In genomic region chr22:43157874-43158546, GRCh38 we compare ENCODE assay signal across 20 cellular contexts. TPM values are rescaled to one million over a fixed set of nuclear protein-coding genes. Genes with fewer than 3 reads are reported as not detected.
A peak's percentile ranks its signal among the peaks of the same experiment; 100 is the strongest.
DNase-seq lines count a peak whose midpoint lies in the region; ATAC-seq and TF ChIP-seq lines count a peak whose summit lies in the region.
"Had no signal": no experiment of that assay in that cellular context is flagged by ENCODE, and none has a peak within 500 bp of the region (broad histone marks: within the 10 kb centered on the region; RNA-seq: fewer than 3 reads in every experiment).

No MANE protein-coding gene starts in this region.

- H3K27ac ChIP-seq in BLaER1 treated with 17β-estradiol and CSF1 and Interleukin-3, amounts not matched to agents 10 nM and 100 nM = peak overlapping the region in 9 of 11 experiments; percentile 18 to 64 (median 42); a peak in 14 of 22 replicates
- H3K27ac ChIP-seq in GM23248 = no peak overlapping the region
- H3K27ac ChIP-seq in neutrophil = peak overlapping the region; percentile 89
- H3K27ac ChIP-seq: ascending aorta, C4-2B, pancreas had no signal

- H3K79me2 ChIP-seq in GM23248 (ENCODE audit: insufficient read depth) = peaks cover 71% of the 10 kb centered on the region

- intact Hi-C loops in dendritic cell treated with granulocyte-macrophage colony-stimulating factor and Interleukin-4, amounts not matched to agents 40 ng/mL and 50 ng/mL, for 4 days (cut with micrococcal nuclease) = no loop called here

- peak overlapping the region; percentile 7 to 57 (median 32); a peak in 15 of 22 replicates for H3K9ac ChIP-seq in BLaER1 treated with 17β-estradiol and CSF1 and Interleukin-3, amounts not matched to agents 10 nM and 100 nM
- H3K9ac ChIP-seq in GM23248 = 0 out of 2 replicates have a peak overlapping the region, but pooled peaks have one; percentile 18

- ATAC-seq in GM19351 (IDR thresholded peaks at IDR 0.05; ENCODE audit: unreplicated experiment) (no peak), HG03378 (IDR thresholded peaks at IDR 0.05; ENCODE audit: unreplicated experiment) (no peak)
- ATAC-seq: GM12878; GM23338; naive thymus-derived CD8-positive, alpha-beta T cell; pancreas had no signal

- H3K9me2 ChIP-seq in GM23248 (ENCODE audit: insufficient read depth) = no peaks in the 10 kb centered on the region

- H3F3A ChIP-seq in GM23248 (ENCODE audit: insufficient read depth) = no peaks in the 10 kb centered on the region

- no peaks in the 10 kb centered on the region for H3K27me3 Mint-ChIP-seq in dendritic cell treated with granulocyte-macrophage colony-stimulating factor and Interleukin-4, amounts not matched to agents 40 ng/mL and 50 ng/mL, for 4 days
- H3K27me3 Mint-ChIP-seq: activated naive CD4-positive, alpha-beta T cell treated with anti-CD3 and anti-CD28 coated beads, Interleukin-2, amount 50 U/mL, for 24 hours; naive thymus-derived CD8-positive, alpha-beta T cell; type B pancreatic cell had no signal

- peaks cover 84% of the 10 kb centered on the region for H3K36me3 Mint-ChIP-seq in dendritic cell treated with granulocyte-macrophage colony-stimulating factor and Interleukin-4, amounts not matched to agents 40 ng/mL and 50 ng/mL, for 4 days (ENCODE audit: low read depth)
- H3K36me3 Mint-ChIP-seq: activated naive CD4-positive, alpha-beta T cell treated with anti-CD3 and anti-CD28 coated beads, Interleukin-2, amount 50 U/mL, for 24 hours; type B pancreatic cell had no signal

- WGBS in GM23248 (ENCODE audit: low coverage in 1 of 2, low lambda C conversion rate in 2 of 2, missing lambda C conversion rate in 2 of 2), 2 experiments = 77 to 79% methylated on average over 9 of the region's 9 CpGs

- H3K4me2 ChIP-seq in BLaER1 treated with 17β-estradiol and CSF1 and Interleukin-3, amounts not matched to agents 10 nM and 100 nM = peak overlapping the region; percentile 17 to 75 (median 58)
- no peak overlapping the region for H3K4me2 ChIP-seq in GM23248 (ENCODE audit: unreplicated experiment)
- H3K4me2 ChIP-seq: GM23338 had no signal

- peak overlapping the region; percentile 56 for H3K27ac Mint-ChIP-seq in dendritic cell treated with granulocyte-macrophage colony-stimulating factor and Interleukin-4, amounts not matched to agents 40 ng/mL and 50 ng/mL, for 4 days
- H3K27ac Mint-ChIP-seq: activated naive CD4-positive, alpha-beta T cell treated with anti-CD3 and anti-CD28 coated beads, Interleukin-2, amount 50 U/mL, for 24 hours; GM23338; type B pancreatic cell had no signal

- no peaks in the 10 kb centered on the region for H3K27me3 ChIP-seq in BLaER1 treated with 17β-estradiol and CSF1 and Interleukin-3, amounts not matched to agents 10 nM and 100 nM
- no peaks in the 10 kb centered on the region for H3K27me3 ChIP-seq in GM23248 (replicated peaks; ENCODE audit: insufficient read depth)
- no peaks in the 10 kb centered on the region for H3K27me3 ChIP-seq in neutrophil
- H3K27me3 ChIP-seq: ascending aorta, pancreas had no signal

- H3K4me3 ChIP-seq in BLaER1 treated with 17β-estradiol and CSF1 and Interleukin-3, amounts not matched to agents 10 nM and 100 nM = no peak overlapping the region
- H3K4me3 ChIP-seq in GM23248 (no peak overlapping the region), neutrophil (ENCODE audit: low read depth in 1 of 2, low read length in 1 of 2) (no peak overlapping the region)
- H3K4me3 ChIP-seq: ascending aorta, GM12878, GM23338, pancreas had no signal

- in situ Hi-C loops in GM23248 (cut with MboI) = no loop called here

- no peak for DNase-seq in GM23248
- DNase-seq in NCI-H128 (lab: John Stamatoyannopoulos, UW; ENCODE audit: unreplicated experiment) = no peak
- DNase-seq: central memory CD4-positive, alpha-beta T cell; left ventricle myocardium superior; naive thymus-derived CD8-positive, alpha-beta T cell; pancreas; small intestine; stimulated activated CD8-positive, alpha-beta memory T cell treated with anti-CD3 and anti-CD28 coated beads, Interleukin-4, amount 100 ng/mL, for 48 hours had no signal

- H3K4me1 ChIP-seq in BLaER1 treated with 17β-estradiol and CSF1 and Interleukin-3, amounts not matched to agents 10 nM and 100 nM = peaks cover 63 to 84% (median 73%) of the 10 kb centered on the region in 10 experiments
- peaks cover 15% of the 10 kb centered on the region; the same call in 1 of the 2 replicates for H3K4me1 ChIP-seq in GM23248 (ENCODE audit: insufficient read depth)
- peaks cover 61 to 65% of the 10 kb centered on the region in 2 experiments for H3K4me1 ChIP-seq in neutrophil (ENCODE audit: control insufficient read depth in 1 of 2, insufficient read depth in 1 of 2, low read depth in 1 of 2, low read length in 1 of 2)
- H3K4me1 ChIP-seq: pancreas had no signal

- TF ChIP-seq CTCF in neutrophil (IDR thresholded peaks at IDR 0.05) = no peak

- peaks cover 78% of the 10 kb centered on the region for H3K4me1 Mint-ChIP-seq in dendritic cell treated with granulocyte-macrophage colony-stimulating factor and Interleukin-4, amounts not matched to agents 40 ng/mL and 50 ng/mL, for 4 days (ENCODE audit: low read depth)

- no peak overlapping the region for H3K4me3 Mint-ChIP-seq in dendritic cell treated with granulocyte-macrophage colony-stimulating factor and Interleukin-4, amounts not matched to agents 40 ng/mL and 50 ng/mL, for 4 days
- H3K4me3 Mint-ChIP-seq: activated naive CD4-positive, alpha-beta T cell treated with anti-CD3 and anti-CD28 coated beads, Interleukin-2, amount 50 U/mL, for 24 hours; GM23338; naive thymus-derived CD8-positive, alpha-beta T cell; type B pancreatic cell had no signal

- H3K9me3 Mint-ChIP-seq in dendritic cell treated with granulocyte-macrophage colony-stimulating factor and Interleukin-4, amounts not matched to agents 40 ng/mL and 50 ng/mL, for 4 days = no peaks in the 10 kb centered on the region
- H3K9me3 Mint-ChIP-seq: activated naive CD4-positive, alpha-beta T cell treated with anti-CD3 and anti-CD28 coated beads, Interleukin-2, amount 50 U/mL, for 24 hours; GM23338; naive thymus-derived CD8-positive, alpha-beta T cell; type B pancreatic cell had no signal

- H4K20me1 ChIP-seq in BLaER1 treated with 17β-estradiol and CSF1 and Interleukin-3, amounts not matched to agents 10 nM and 100 nM = peaks cover 70 to 95% (median 87%) of the 10 kb centered on the region in 11 experiments
- peaks cover 5% of the 10 kb centered on the region; the same call in 1 of the 2 replicates for H4K20me1 ChIP-seq in GM23248 (ENCODE audit: insufficient read depth)

- H2AFZ ChIP-seq in GM23248 = no peak overlapping the region
- H2AFZ ChIP-seq: GM23338 had no signal

- H3K9me3 ChIP-seq in BLaER1 treated with 17β-estradiol and CSF1 and Interleukin-3, amounts not matched to agents 10 nM and 100 nM (replicated peaks in 1 of 11) = no peaks in the 10 kb centered on the region
- no peaks in the 10 kb centered on the region for H3K9me3 ChIP-seq in GM23248 (ENCODE audit: low read depth)
- H3K9me3 ChIP-seq in neutrophil = no peaks in the 10 kb centered on the region
- H3K9me3 ChIP-seq: ascending aorta, pancreas had no signal

- peaks cover 31 to 84% (median 71%) of the 10 kb centered on the region in 11 experiments for H3K36me3 ChIP-seq in BLaER1 treated with 17β-estradiol and CSF1 and Interleukin-3, amounts not matched to agents 10 nM and 100 nM
- H3K36me3 ChIP-seq in GM23248 (ENCODE audit: low read depth) (peaks cover 17% of the 10 kb centered on the region; the same call in 1 of the 2 replicates), neutrophil (peaks cover 58% of the 10 kb centered on the region)
- H3K36me3 ChIP-seq: pancreas had no signal

RNA-seq across cellular contexts. Expression of gene TSPO, which starts 6.7 kb away (rescaled TPM):
- 760 and 970 TPM in 2 replicates for total RNA-seq in GM23248 (2014; rRNA removed; shearing (Covaris generic))
- polyA plus RNA-seq in GM23248 (2016; fragmentation: Nextera tagmentation; extraction: Ambion mirVana) = 896 and 938 TPM in 2 replicates

RNA-seq across cellular contexts. Expression of gene MCAT, which starts 14.8 kb away (rescaled TPM):
- total RNA-seq in GM23248 (2014; rRNA removed; shearing (Covaris generic)) = 16.0 and 23.4 TPM in 2 replicates
- polyA plus RNA-seq in GM23248 (2016; fragmentation: Nextera tagmentation; extraction: Ambion mirVana) = 17.6 and 18.2 TPM in 2 replicates

RNA-seq across cellular contexts. Expression of gene TTLL12, which starts 28.9 kb away (rescaled TPM):
- total RNA-seq in GM23248 (2014; rRNA removed; shearing (Covaris generic)) = 42.8 and 43.9 TPM in 2 replicates
- 28.1 and 29.5 TPM in 2 replicates for polyA plus RNA-seq in GM23248 (2016; fragmentation: Nextera tagmentation; extraction: Ambion mirVana)

RNA-seq across cellular contexts. Expression of gene BIK, which starts 47.5 kb away (rescaled TPM):
- total RNA-seq in GM23248 (2014; rRNA removed; shearing (Covaris generic)) = not detected in 2 replicates
- polyA plus RNA-seq in GM23248 (2016; fragmentation: Nextera tagmentation; extraction: Ambion mirVana) = not detected in 2 replicates
- total RNA-seq: ascending aorta, left ventricle myocardium superior, LHCN-M2 had no signal
